Comparison of ENCODE assay signal across 1 cellular context in the genomic region with DNA sequence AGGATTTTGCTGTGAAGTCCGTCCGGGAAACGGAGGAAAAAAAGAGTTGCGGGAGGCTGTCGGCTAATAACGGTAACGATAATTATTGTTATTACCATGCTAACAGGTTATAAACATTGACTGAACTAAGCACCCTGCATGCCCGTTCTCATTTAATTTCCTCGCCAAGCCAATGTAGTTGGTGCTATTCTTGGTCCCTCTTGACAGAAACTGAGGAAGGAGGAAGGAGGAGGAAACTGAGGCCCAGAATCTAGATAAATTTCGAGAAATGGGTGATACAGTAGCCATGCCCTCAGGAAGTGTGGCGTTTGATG.
A peak's percentile ranks its signal among the peaks of the same experiment; 100 is the strongest.
TF ChIP-seq lines count a peak whose summit lies in the region.

No MANE protein-coding gene starts in this region.

TF ChIP-seq in HepG2, 621 proteins besides CTCF, POLR2A, EP300 and RAD21 (continued from another document and continues in another):
- TF ChIP-seq, protein P1, sequence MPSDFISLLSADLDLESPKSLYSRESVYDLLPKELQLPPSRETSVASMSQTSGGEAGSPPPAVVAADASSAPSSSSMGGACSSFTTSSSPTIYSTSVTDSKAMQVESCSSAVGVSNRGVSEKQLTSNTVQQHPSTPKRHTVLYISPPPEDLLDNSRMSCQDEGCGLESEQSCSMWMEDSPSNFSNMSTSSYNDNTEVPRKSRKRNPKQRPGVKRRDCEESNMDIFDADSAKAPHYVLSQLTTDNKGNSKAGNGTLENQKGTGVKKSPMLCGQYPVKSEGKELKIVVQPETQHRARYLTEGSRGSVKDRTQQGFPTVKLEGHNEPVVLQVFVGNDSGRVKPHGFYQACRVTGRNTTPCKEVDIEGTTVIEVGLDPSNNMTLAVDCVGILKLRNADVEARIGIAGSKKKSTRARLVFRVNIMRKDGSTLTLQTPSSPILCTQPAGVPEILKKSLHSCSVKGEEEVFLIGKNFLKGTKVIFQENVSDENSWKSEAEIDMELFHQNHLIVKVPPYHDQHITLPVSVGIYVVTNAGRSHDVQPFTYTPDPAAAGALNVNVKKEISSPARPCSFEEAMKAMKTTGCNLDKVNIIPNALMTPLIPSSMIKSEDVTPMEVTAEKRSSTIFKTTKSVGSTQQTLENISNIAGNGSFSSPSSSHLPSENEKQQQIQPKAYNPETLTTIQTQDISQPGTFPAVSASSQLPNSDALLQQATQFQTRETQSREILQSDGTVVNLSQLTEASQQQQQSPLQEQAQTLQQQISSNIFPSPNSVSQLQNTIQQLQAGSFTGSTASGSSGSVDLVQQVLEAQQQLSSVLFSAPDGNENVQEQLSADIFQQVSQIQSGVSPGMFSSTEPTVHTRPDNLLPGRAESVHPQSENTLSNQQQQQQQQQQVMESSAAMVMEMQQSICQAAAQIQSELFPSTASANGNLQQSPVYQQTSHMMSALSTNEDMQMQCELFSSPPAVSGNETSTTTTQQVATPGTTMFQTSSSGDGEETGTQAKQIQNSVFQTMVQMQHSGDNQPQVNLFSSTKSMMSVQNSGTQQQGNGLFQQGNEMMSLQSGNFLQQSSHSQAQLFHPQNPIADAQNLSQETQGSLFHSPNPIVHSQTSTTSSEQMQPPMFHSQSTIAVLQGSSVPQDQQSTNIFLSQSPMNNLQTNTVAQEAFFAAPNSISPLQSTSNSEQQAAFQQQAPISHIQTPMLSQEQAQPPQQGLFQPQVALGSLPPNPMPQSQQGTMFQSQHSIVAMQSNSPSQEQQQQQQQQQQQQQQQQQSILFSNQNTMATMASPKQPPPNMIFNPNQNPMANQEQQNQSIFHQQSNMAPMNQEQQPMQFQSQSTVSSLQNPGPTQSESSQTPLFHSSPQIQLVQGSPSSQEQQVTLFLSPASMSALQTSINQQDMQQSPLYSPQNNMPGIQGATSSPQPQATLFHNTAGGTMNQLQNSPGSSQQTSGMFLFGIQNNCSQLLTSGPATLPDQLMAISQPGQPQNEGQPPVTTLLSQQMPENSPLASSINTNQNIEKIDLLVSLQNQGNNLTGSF (CRISPR knock-in tag; IDR thresholded peaks at IDR 0.05) = no peak
- no peak for TF ChIP-seq ZBTB38 (CRISPR knock-in tag; IDR thresholded peaks at IDR 0.05)
- no peak for TF ChIP-seq ZKSCAN5 (CRISPR knock-in tag; IDR thresholded peaks at IDR 0.05)
- no peak for TF ChIP-seq ZNF136 (CRISPR knock-in tag; IDR thresholded peaks at IDR 0.05; ENCODE audit: low read depth)
- TF ChIP-seq GABPB1 (CRISPR knock-in tag; IDR thresholded peaks at IDR 0.05) = no peak
- TF ChIP-seq, protein P2, sequence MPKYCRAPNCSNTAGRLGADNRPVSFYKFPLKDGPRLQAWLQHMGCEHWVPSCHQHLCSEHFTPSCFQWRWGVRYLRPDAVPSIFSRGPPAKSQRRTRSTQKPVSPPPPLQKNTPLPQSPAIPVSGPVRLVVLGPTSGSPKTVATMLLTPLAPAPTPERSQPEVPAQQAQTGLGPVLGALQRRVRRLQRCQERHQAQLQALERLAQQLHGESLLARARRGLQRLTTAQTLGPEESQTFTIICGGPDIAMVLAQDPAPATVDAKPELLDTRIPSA (CRISPR knock-in tag; IDR thresholded peaks at IDR 0.05; ENCODE audit: borderline replicate concordance) = no peak
- TF ChIP-seq HHEX (CRISPR knock-in tag; IDR thresholded peaks at IDR 0.05) = no peak
- TF ChIP-seq, protein P3, sequence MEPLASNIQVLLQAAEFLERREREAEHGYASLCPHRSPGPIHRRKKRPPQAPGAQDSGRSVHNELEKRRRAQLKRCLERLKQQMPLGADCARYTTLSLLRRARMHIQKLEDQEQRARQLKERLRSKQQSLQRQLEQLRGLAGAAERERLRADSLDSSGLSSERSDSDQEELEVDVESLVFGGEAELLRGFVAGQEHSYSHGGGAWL (CRISPR knock-in tag; IDR thresholded peaks at IDR 0.05) = no peak
- no peak for TF ChIP-seq HMG20B (CRISPR knock-in tag; conservative IDR thresholded peaks at IDR 0.05)
- 0 out of 2 replicates have a peak, but pooled peaks have one; percentile 8 for TF ChIP-seq SAFB2 (CRISPR knock-in tag; IDR thresholded peaks at IDR 0.05; ENCODE audit: borderline replicate concordance, low read depth)
- TF ChIP-seq, protein P4, sequence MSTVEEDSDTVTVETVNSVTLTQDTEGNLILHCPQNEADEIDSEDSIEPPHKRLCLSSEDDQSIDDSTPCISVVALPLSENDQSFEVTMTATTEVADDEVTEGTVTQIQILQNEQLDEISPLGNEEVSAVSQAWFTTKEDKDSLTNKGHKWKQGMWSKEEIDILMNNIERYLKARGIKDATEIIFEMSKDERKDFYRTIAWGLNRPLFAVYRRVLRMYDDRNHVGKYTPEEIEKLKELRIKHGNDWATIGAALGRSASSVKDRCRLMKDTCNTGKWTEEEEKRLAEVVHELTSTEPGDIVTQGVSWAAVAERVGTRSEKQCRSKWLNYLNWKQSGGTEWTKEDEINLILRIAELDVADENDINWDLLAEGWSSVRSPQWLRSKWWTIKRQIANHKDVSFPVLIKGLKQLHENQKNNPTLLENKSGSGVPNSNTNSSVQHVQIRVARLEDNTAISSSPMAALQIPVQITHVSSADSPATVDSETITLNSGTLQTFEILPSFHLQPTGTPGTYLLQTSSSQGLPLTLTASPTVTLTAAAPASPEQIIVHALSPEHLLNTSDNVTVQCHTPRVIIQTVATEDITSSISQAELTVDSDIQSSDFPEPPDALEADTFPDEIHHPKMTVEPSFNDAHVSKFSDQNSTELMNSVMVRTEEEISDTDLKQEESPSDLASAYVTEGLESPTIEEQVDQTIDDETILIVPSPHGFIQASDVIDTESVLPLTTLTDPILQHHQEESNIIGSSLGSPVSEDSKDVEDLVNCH (CRISPR knock-in tag; IDR thresholded peaks at IDR 0.05) = no peak
- TF ChIP-seq, protein P5, sequence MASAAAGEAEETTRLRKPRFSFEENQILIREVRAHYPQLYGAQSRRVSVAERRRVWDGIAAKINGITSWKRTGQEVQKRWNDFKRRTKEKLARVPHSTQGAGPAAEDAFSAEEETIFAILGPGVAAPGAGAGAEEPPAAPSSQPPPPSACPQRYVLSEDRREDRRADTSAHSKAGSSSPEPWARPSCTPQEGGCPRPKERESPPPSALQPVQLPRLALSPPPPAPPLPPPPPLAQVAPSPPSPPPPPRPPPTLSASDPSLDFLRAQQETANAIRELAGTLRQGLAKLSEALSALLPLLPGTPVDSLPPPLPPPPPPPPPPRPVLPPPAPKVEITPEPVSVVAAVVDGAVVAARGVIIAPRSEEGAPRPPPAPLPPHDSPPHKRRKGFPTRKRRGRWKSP (CRISPR knock-in tag; IDR thresholded peaks at IDR 0.05) = no peak
- TF ChIP-seq ZKSCAN1 (IDR thresholded peaks at IDR 0.05; ENCODE audit: low read length) = no peak; the same call in 1 of the 2 replicates
- no peak for TF ChIP-seq FOXK2 (IDR thresholded peaks at IDR 0.05)
- no peak for TF ChIP-seq CEBPB (IDR thresholded peaks at IDR 0.05; ENCODE audit: borderline replicate concordance, low read depth, low read length)
- TF ChIP-seq, protein P6, sequence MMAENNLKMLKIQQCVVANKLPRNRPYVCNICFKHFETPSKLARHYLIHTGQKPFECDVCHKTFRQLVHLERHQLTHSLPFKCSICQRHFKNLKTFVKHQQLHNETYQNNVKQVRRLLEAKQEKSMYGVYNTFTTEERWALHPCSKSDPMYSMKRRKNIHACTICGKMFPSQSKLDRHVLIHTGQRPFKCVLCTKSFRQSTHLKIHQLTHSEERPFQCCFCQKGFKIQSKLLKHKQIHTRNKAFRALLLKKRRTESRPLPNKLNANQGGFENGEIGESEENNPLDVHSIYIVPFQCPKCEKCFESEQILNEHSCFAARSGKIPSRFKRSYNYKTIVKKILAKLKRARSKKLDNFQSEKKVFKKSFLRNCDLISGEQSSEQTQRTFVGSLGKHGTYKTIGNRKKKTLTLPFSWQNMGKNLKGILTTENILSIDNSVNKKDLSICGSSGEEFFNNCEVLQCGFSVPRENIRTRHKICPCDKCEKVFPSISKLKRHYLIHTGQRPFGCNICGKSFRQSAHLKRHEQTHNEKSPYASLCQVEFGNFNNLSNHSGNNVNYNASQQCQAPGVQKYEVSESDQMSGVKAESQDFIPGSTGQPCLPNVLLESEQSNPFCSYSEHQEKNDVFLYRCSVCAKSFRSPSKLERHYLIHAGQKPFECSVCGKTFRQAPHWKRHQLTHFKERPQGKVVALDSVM (CRISPR knock-in tag; IDR thresholded peaks at IDR 0.05) = peak; percentile 4; the same call in 1 of the 2 replicates
- no peak; the same call in 1 of the 2 replicates for TF ChIP-seq NFIC (IDR thresholded peaks at IDR 0.05; ENCODE audit: low read length)
- no peak for TF ChIP-seq ZFP62 (CRISPR knock-in tag; IDR thresholded peaks at IDR 0.05)
- TF ChIP-seq, protein P7, sequence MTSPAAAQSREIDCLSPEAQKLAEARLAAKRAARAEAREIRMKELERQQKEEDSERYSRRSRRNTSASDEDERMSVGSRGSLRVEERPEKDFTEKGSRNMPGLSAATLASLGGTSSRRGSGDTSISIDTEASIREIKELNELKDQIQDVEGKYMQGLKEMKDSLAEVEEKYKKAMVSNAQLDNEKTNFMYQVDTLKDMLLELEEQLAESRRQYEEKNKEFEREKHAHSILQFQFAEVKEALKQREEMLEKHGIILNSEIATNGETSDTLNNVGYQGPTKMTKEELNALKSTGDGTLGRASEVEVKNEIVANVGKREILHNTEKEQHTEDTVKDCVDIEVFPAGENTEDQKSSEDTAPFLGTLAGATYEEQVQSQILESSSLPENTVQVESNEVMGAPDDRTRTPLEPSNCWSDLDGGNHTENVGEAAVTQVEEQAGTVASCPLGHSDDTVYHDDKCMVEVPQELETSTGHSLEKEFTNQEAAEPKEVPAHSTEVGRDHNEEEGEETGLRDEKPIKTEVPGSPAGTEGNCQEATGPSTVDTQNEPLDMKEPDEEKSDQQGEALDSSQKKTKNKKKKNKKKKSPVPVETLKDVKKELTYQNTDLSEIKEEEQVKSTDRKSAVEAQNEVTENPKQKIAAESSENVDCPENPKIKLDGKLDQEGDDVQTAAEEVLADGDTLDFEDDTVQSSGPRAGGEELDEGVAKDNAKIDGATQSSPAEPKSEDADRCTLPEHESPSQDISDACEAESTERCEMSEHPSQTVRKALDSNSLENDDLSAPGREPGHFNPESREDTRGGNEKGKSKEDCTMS (CRISPR knock-in tag; conservative IDR thresholded peaks at IDR 0.05) = no peak
- TF ChIP-seq, protein P8, sequence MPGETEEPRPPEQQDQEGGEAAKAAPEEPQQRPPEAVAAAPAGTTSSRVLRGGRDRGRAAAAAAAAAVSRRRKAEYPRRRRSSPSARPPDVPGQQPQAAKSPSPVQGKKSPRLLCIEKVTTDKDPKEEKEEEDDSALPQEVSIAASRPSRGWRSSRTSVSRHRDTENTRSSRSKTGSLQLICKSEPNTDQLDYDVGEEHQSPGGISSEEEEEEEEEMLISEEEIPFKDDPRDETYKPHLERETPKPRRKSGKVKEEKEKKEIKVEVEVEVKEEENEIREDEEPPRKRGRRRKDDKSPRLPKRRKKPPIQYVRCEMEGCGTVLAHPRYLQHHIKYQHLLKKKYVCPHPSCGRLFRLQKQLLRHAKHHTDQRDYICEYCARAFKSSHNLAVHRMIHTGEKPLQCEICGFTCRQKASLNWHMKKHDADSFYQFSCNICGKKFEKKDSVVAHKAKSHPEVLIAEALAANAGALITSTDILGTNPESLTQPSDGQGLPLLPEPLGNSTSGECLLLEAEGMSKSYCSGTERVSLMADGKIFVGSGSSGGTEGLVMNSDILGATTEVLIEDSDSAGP (CRISPR knock-in tag; IDR thresholded peaks at IDR 0.05; ENCODE audit: borderline replicate concordance) = peak; percentile 42; the same call in 1 of the 2 replicates
- TF ChIP-seq ZSCAN30 (CRISPR knock-in tag; IDR thresholded peaks at IDR 0.05) = no peak
- no peak for TF ChIP-seq HDAC2 (CRISPR knock-in tag; IDR thresholded peaks at IDR 0.05)
- TF ChIP-seq NPAS2 (CRISPR knock-in tag; IDR thresholded peaks at IDR 0.05; ENCODE audit: borderline replicate concordance) = no peak
- no peak for TF ChIP-seq PLRG1 (conservative IDR thresholded peaks at IDR 0.05)
- TF ChIP-seq, protein P9, sequence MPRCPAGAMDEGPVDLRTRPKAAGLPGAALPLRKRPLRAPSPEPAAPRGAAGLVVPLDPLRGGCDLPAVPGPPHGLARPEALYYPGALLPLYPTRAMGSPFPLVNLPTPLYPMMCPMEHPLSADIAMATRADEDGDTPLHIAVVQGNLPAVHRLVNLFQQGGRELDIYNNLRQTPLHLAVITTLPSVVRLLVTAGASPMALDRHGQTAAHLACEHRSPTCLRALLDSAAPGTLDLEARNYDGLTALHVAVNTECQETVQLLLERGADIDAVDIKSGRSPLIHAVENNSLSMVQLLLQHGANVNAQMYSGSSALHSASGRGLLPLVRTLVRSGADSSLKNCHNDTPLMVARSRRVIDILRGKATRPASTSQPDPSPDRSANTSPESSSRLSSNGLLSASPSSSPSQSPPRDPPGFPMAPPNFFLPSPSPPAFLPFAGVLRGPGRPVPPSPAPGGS (CRISPR knock-in tag; IDR thresholded peaks at IDR 0.05) = no peak
- TF ChIP-seq SOX6 (IDR thresholded peaks at IDR 0.05) = no peak
- peak; percentile 21; the same call in 1 of the 2 replicates for TF ChIP-seq SOX6 (CRISPR knock-in tag; IDR thresholded peaks at IDR 0.05)
- TF ChIP-seq TBP (CRISPR knock-in tag; IDR thresholded peaks at IDR 0.05) = no peak
- 0 out of 2 replicates have a peak, but pooled peaks have one; percentile 39 for TF ChIP-seq ZMYM2 (CRISPR knock-in tag; IDR thresholded peaks at IDR 0.05)
- 0 out of 2 replicates have a peak, but pooled peaks have one; percentile 2 for TF ChIP-seq ARHGAP35 (CRISPR knock-in tag; IDR thresholded peaks at IDR 0.05; ENCODE audit: borderline replicate concordance)
- TF ChIP-seq ZNF616 (CRISPR knock-in tag; IDR thresholded peaks at IDR 0.05; ENCODE audit: low read depth) = no peak
- TF ChIP-seq ZNF782 (CRISPR knock-in tag; IDR thresholded peaks at IDR 0.05; ENCODE audit: borderline replicate concordance) = 0 out of 2 replicates have a peak, but pooled peaks have one; percentile 5
- TF ChIP-seq ZNF432 (CRISPR knock-in tag; IDR thresholded peaks at IDR 0.05; ENCODE audit: borderline replicate concordance) = no peak; the same call in 1 of the 2 replicates
- peak; percentile 19 for TF ChIP-seq IKZF4 (CRISPR knock-in tag; IDR thresholded peaks at IDR 0.05; ENCODE audit: borderline replicate concordance, low read depth, not compliant biosample characterization)
- TF ChIP-seq EHMT2 (IDR thresholded peaks at IDR 0.05; ENCODE audit: borderline replicate concordance, low read depth, low read length) = no peak
- TF ChIP-seq, protein P10, sequence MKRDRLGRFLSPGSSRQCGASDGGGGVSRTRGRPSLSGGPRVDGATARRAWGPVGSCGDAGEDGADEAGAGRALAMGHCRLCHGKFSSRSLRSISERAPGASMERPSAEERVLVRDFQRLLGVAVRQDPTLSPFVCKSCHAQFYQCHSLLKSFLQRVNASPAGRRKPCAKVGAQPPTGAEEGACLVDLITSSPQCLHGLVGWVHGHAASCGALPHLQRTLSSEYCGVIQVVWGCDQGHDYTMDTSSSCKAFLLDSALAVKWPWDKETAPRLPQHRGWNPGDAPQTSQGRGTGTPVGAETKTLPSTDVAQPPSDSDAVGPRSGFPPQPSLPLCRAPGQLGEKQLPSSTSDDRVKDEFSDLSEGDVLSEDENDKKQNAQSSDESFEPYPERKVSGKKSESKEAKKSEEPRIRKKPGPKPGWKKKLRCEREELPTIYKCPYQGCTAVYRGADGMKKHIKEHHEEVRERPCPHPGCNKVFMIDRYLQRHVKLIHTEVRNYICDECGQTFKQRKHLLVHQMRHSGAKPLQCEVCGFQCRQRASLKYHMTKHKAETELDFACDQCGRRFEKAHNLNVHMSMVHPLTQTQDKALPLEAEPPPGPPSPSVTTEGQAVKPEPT (CRISPR knock-in tag; IDR thresholded peaks at IDR 0.05; ENCODE audit: low read depth) = no peak
